Comparison of ENCODE assay signal across 12 cellular contexts in the genomic region with DNA sequence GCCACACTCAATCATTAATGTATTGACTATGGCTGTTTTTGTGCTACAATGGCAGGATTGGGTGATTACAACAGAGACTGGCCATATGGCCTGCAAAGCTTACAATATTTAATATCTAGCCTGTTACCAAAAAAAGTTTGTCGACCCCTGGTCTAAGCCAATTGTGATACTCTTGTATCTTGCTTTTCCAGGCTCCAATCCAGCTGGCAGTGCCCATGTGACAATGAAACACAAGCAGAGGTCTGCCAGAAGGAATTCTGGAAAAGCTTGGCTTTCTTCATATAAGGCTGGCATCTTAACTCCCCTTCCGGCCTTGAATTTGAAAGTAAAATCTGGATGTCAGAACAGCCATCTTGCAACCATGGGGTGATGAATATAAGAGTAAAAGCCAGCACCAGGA.
A peak's percentile ranks its signal among the peaks of the same experiment; 100 is the strongest.
DNase-seq lines count a peak whose midpoint lies in the region; ATAC-seq and TF ChIP-seq lines count a peak whose summit lies in the region.
"Had no signal": no experiment of that assay in that cellular context is flagged by ENCODE, and none has a peak within 500 bp of the region (broad histone marks: within the 10 kb centered on the region; RNA-seq: fewer than 3 reads in every experiment).

No MANE protein-coding gene starts in this region.

- ATAC-seq in left ventricle myocardium superior, result peak; percentile 57
- ATAC-seq in GM18909 (IDR thresholded peaks at IDR 0.05; ENCODE audit: poor library complexity, unreplicated experiment), result no peak

- DNase-seq in left ventricle myocardium superior (no peak), right atrium auricular region (ENCODE audit: low spot score) (no peak), astrocyte of the hippocampus (ENCODE audit: low read depth, low spot score) (peak; percentile 54), fibroblast of the aortic adventitia (ENCODE audit: low read depth) (peak; percentile 39), SHP77 (lab: John Stamatoyannopoulos, UW) (no peak), NCI-H1417 treated with DMSO at 0.1 percent for 48 hours (lab: John Stamatoyannopoulos, UW) (no peak)
- DNase-seq: CD4-positive, alpha-beta memory T cell; DND-41; GDM1; GOT3; H9 had no signal

- no peaks in the 10 kb centered on the region for H3K27me3 ChIP-seq in right atrium auricular region

- TF ChIP-seq CTCF in right atrium auricular region (IDR thresholded peaks at IDR 0.05), result no peak
- no peak for TF ChIP-seq CTCF in fibroblast of the aortic adventitia (IDR thresholded peaks at IDR 0.05; ENCODE audit: insufficient read depth, low read length)

- H3K4me1 ChIP-seq in right atrium auricular region, result peaks cover 0 to 6% of the 10 kb centered on the region in 2 donors

- H3K36me3 ChIP-seq in right atrium auricular region, result no peaks in the 10 kb centered on the region

- H3K4me3 ChIP-seq in right atrium auricular region (no peak overlapping the region), fibroblast of the aortic adventitia (ENCODE audit: low read depth, low read length) (no peak overlapping the region)

- no peak overlapping the region for H3K27ac ChIP-seq in right atrium auricular region

- intact Hi-C loops in left ventricle myocardium superior (cut with micrococcal nuclease), result no loop called here

- H3K9me3 ChIP-seq in right atrium auricular region, result no peaks in the 10 kb centered on the region

Comparison
In these comparisons a context has a peak if more than half of its experiments do, and no peak if none do; other contexts are left out.
1. DNase-seq: peak in astrocyte of the hippocampus (single experiment) and fibroblast of the aortic adventitia (single experiment); none in left ventricle myocardium superior (single experiment), right atrium auricular region (single experiment), SHP77 (0 of 2) and NCI-H1417 treated with DMSO at 0.1 percent for 48 hours (single experiment).